Comparison of ENCODE assay signal across 8 cellular contexts in the genomic region with DNA sequence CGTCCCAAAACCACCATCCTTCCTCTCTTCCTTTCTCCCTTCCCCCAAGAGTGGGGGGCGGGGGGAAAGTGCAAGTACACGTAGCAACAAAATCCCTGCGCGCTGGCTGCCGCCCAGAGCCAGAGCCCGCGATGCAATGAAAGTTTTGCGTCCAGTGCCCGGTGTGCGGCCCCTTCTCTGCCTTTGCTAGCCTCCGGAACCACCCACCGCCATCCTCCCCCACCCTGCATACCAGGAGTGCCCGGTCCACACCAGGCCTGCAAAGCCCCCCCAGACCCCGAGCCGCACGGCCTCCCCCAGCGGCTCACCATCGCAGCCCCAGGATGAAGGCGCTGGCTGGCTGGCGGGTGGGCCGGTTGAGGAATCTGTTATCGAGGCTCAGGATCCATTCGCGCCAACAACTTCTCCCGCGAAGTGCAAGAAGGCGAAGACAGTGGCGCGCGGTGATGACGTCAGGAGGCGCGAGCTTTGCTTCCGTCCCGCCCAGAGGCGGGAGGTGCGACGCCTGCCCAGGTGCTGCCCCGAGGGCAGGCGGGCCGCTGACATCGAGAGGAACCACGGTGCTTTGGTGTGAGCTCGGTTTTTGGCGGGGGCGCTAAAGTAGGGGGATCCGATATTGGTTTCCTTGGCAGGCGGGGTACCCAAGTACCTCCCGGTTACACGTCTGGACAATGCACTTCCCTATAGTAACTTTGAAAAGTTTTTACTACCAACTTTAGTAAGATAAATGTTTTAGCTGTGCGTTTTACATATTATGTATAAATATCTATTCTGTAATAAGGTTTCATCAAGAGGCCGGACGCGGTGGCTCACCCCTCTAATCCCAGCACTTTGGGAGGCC. TPM values are rescaled to one million over a fixed set of nuclear protein-coding genes. Genes with fewer than 3 reads are reported as not detected.
DNase-seq lines count a peak whose midpoint lies in the region; ATAC-seq, FAIRE-seq and TF ChIP-seq lines count a peak whose summit lies in the region.

Gene RFC1, minus strand, starts transcription at position 432 of the 841 bp plus-strand sequence. Its CDS starts 121 bp downstream, at position 311.

- no peaks in the 10 kb centered on the region for H3K27me3 Mint-ChIP-seq in central memory CD8-positive, alpha-beta T cell

- H3K27me3 ChIP-seq in keratinocyte (ENCODE audit: control insufficient read depth, extremely low read depth, insufficient read depth, low read length): no peaks in the 10 kb centered on the region

- DNase-seq in A172 (ENCODE audit: low spot score) (peak; percentile 79), NCI-H446 treated with DMSO at 0.1 percent for 48 hours (lab: John Stamatoyannopoulos, UW) (peak; percentile 67), keratinocyte (ENCODE audit: low read depth, low spot score) (peak; percentile 32)
- peak; percentile 89 to 93 for DNase-seq in central memory CD8-positive, alpha-beta T cell (ENCODE audit: low spot score in 2 of 2)
- DNase-seq in stimulated activated CD4-positive, alpha-beta T cell treated with anti-CD3 and anti-CD28 coated beads, Interleukin-12 subunit alpha, Interleukin-12 subunit beta, amount 100 ng/mL, for 48 hours (ENCODE audit: low read depth in 2 of 3, low spot score in 1 of 3): peak; percentile 89 to 92 (median 92)

- dilution Hi-C loops in keratinocyte (cut with MboI; ENCODE audit: extremely low pct_ligation_motif_present, low sequenced_read_pairs): no loop called here

- peaks cover 32% of the 10 kb centered on the region for H3K4me1 Mint-ChIP-seq in central memory CD8-positive, alpha-beta T cell

- H3K4me2 ChIP-seq in keratinocyte (ENCODE audit: control insufficient read depth, extremely low read depth, insufficient read depth, low read depth, low read length): peak within 1 kb of the TSS; percentile 84

- peak within 1 kb of the TSS; percentile 95 for H2AFZ ChIP-seq in keratinocyte (ENCODE audit: control insufficient read depth, low read length)

- H3K4me1 ChIP-seq in keratinocyte (ENCODE audit: control insufficient read depth, extremely low read depth, insufficient read depth, low read length): peaks cover 8% of the 10 kb centered on the region

- H3K9me3 ChIP-seq in keratinocyte (ENCODE audit: control insufficient read depth, low read depth, low read length): no peaks in the 10 kb centered on the region

- peak; percentile 79 for ATAC-seq in GM18867 (IDR thresholded peaks at IDR 0.05; ENCODE audit: unreplicated experiment)
- ATAC-seq in HG03139 (IDR thresholded peaks at IDR 0.05; ENCODE audit: unreplicated experiment): peak; percentile 81
- peak; percentile 92 to 95 for ATAC-seq in activated CD4-positive, CD25-positive, alpha-beta regulatory T cell treated with anti-CD3 and anti-CD28 coated beads, Interleukin-2, amount 50 U/mL, for 24 hours
- peak; percentile 95 for ATAC-seq in central memory CD8-positive, alpha-beta T cell (replicated peaks; ENCODE audit: extremely low read depth, poor library complexity, severe bottlenecking)

- H3K36me3 ChIP-seq in keratinocyte (ENCODE audit: control insufficient read depth in 2 of 2, extremely low read depth in 1 of 2, insufficient read depth in 2 of 2, low read length in 2 of 2): no peaks in the 10 kb centered on the region

- no peaks in the 10 kb centered on the region for H3K9me3 Mint-ChIP-seq in central memory CD8-positive, alpha-beta T cell

- peaks cover 20% of the 10 kb centered on the region for H3K36me3 Mint-ChIP-seq in central memory CD8-positive, alpha-beta T cell (ENCODE audit: insufficient read depth)

- H4K20me1 ChIP-seq in keratinocyte (ENCODE audit: control insufficient read depth, extremely low read depth, insufficient read depth, low read length): no peaks in the 10 kb centered on the region

- peak within 1 kb of the TSS; percentile 93 for H3K4me3 Mint-ChIP-seq in central memory CD8-positive, alpha-beta T cell

- peak within 1 kb of the TSS; percentile 72 to 99 (median 83) for H3K4me3 ChIP-seq in keratinocyte (ENCODE audit: control insufficient read depth in 2 of 3, extremely low read depth in 1 of 3, insufficient read depth in 2 of 3, low read depth in 1 of 3, low read length in 3 of 3)

- no peaks in the 10 kb centered on the region for H3K9me1 ChIP-seq in keratinocyte (ENCODE audit: control insufficient read depth, extremely low read depth, insufficient read depth, low read length)

- peak within 1 kb of the TSS; percentile 91 for H3K27ac Mint-ChIP-seq in central memory CD8-positive, alpha-beta T cell (ENCODE audit: low read depth)

- H3K9ac ChIP-seq in keratinocyte (ENCODE audit: control insufficient read depth, extremely low read depth, insufficient read depth, low read length): peak within 1 kb of the TSS; percentile 79

- peak; percentile 66 for FAIRE-seq in keratinocyte (lab: Jason Lieb, UNC)

- peaks cover 47% of the 10 kb centered on the region for H3K79me2 ChIP-seq in keratinocyte (ENCODE audit: control insufficient read depth, insufficient read depth, low read length)

- no peak for TF ChIP-seq CTCF in keratinocyte (optimal IDR thresholded peaks at IDR 0.05 in 1 of 3, IDR thresholded peaks at IDR 0.05 in 1 of 3, conservative IDR thresholded peaks at IDR 0.05 in 1 of 3; ENCODE audit: extremely low read depth in 1 of 3, insufficient read depth in 2 of 3, low read length in 3 of 3)

- peak within 1 kb of the TSS; percentile 78 for H3K27ac ChIP-seq in keratinocyte (ENCODE audit: control insufficient read depth, insufficient read depth, low read length)

RNA-seq across cellular contexts. Expression of gene RFC1, which starts in this region (rescaled TPM):
- total RNA-seq in A172 (2014; rRNA removed; shearing (Covaris generic)): 54.0 and 72.4 TPM in 2 replicates
- polyA plus RNA-seq in keratinocyte: 9.5 to 28.3 TPM (median 17.4 TPM) in 3 replicates
- polyA plus RNA-seq in keratinocyte (2011; ENCODE audit: low read depth): 65.7 TPM
- 23.8 and 39.7 TPM in 2 replicates for polyA plus RNA-seq in keratinocyte (2011; cell fraction: cytosol; rRNA removed)
- polyA plus RNA-seq in keratinocyte (2011; cell fraction: nucleus; rRNA removed): 23.2 and 29.8 TPM in 2 replicates
- polyA plus RNA-seq in keratinocyte (2012; ENCODE audit: low replicate concordance): 13.5 and 22.7 TPM in 2 replicates
- polyA minus RNA-seq in keratinocyte: 9.9 to 45.1 TPM (median 17.8 TPM) in 3 replicates
- polyA minus RNA-seq in keratinocyte (2011; cell fraction: cytosol; rRNA and poly(A)+ RNA removed): 24.9 TPM
- 18.4 and 28.2 TPM in 2 replicates for polyA minus RNA-seq in keratinocyte (2011; cell fraction: nucleus; rRNA and poly(A)+ RNA removed)

Comparison
In these comparisons a context has a peak if more than half of its experiments do, and no peak if none do; other contexts are left out.
1. Peak in every context shown above with its lines: DNase-seq, ATAC-seq, H3K4me3 ChIP-seq and H3K27ac ChIP-seq.
2. DNase-seq: peak in every context shown above with its lines; median percentile 92 in stimulated activated CD4-positive, alpha-beta T cell treated with anti-CD3 and anti-CD28 coated beads, Interleukin-12 subunit alpha, Interleukin-12 subunit beta, amount 100 ng/mL, for 48 hours; 91 in central memory CD8-positive, alpha-beta T cell; 79 in A172; 67 in NCI-H446 treated with DMSO at 0.1 percent for 48 hours; 32 in keratinocyte.